In the genomic region with DNA sequence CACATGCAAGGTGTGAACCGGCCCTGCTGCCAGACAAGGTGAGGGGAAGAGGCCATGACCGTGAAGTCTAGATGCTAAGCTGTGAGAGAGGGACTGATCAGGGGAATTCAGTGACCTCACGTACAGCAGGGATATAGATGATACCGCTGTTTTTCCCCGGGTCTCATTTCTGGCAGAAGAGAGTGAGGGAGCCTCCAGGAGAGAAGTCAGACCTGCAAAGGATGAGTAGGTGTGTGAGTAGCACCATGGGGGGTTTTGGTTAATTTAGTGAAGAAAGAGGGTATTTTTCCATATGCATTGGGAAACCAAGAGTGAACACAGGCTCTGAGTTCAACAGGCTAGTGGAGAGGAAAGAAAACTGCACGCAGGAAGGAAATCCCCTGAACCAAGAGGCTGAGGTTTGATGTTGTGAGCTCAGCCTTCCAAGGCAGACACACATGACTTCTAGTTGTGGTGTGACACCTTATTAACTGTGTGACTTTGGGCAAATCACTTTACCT, we compare ENCODE assay signal across 11 cellular contexts.
DNase-seq lines count a peak whose midpoint lies in the region; ATAC-seq and TF ChIP-seq lines count a peak whose summit lies in the region.
"Had no signal": no experiment of that assay in that cellular context is flagged by ENCODE, and none has a peak within 500 bp of the region (broad histone marks: within the 10 kb centered on the region; RNA-seq: fewer than 3 reads in every experiment).

No MANE protein-coding gene starts in this region.

- H3K27ac ChIP-seq in lower lobe of right lung, result no peak overlapping the region

- peak overlapping the region; percentile 10 for H3K4me3 Mint-ChIP-seq in T-helper 1 cell treated with Interleukin-12 subunit alpha and Interleukin-12 subunit beta and Interleukin-4 antibody, amounts not matched to agents 30 μg/mL and 1 μg/mL, for 36 hours
- no peak overlapping the region for H3K4me3 Mint-ChIP-seq in nephron progenitor cell

- TF ChIP-seq CTCF in GM12865 (IDR thresholded peaks at IDR 0.05; ENCODE audit: insufficient read depth, low read depth, low read length, missing control alignments) (no peak), nephron progenitor cell (IDR thresholded peaks at IDR 0.05) (no peak), lower lobe of right lung (IDR thresholded peaks at IDR 0.05) (no peak)

- intact Hi-C loops in lower lobe of right lung (cut with DNase I), result no loop called here

- ATAC-seq in GM19035 (IDR thresholded peaks at IDR 0.05; ENCODE audit: unreplicated experiment), result peak; percentile 44
- peak; percentile 41 for ATAC-seq in HG02763 (IDR thresholded peaks at IDR 0.05; ENCODE audit: unreplicated experiment)
- ATAC-seq in GM19324 (IDR thresholded peaks at IDR 0.05; ENCODE audit: low FRiP score, unreplicated experiment), result no peak
- no peak for ATAC-seq in lower lobe of right lung

- H3K36me3 Mint-ChIP-seq in T-helper 1 cell treated with Interleukin-12 subunit alpha and Interleukin-12 subunit beta and Interleukin-4 antibody, amounts not matched to agents 30 μg/mL and 1 μg/mL, for 36 hours (ENCODE audit: low read depth), result no peaks in the 10 kb centered on the region
- H3K36me3 Mint-ChIP-seq in nephron progenitor cell (ENCODE audit: low read depth), result no peaks in the 10 kb centered on the region

- DNase-seq in GM12865 (ENCODE audit: low read depth) (peak; percentile 63), nephron progenitor cell (no peak), NCI-H1105 (lab: John Stamatoyannopoulos, UW) (no peak), lower lobe of right lung (no peak)
- DNase-seq: activated CD4-positive, alpha-beta T cell treated with anti-CD3 and anti-CD28 coated beads, Interleukin-2, amount 50 U/mL, for 1 hour; amygdala; NCI-H345 had no signal

- H3K9me3 Mint-ChIP-seq in T-helper 1 cell treated with Interleukin-12 subunit alpha and Interleukin-12 subunit beta and Interleukin-4 antibody, amounts not matched to agents 30 μg/mL and 1 μg/mL, for 36 hours, result no peaks in the 10 kb centered on the region
- H3K9me3 Mint-ChIP-seq in nephron progenitor cell, result no peaks in the 10 kb centered on the region

- no peaks in the 10 kb centered on the region for H3K27me3 Mint-ChIP-seq in T-helper 1 cell treated with Interleukin-12 subunit alpha and Interleukin-12 subunit beta and Interleukin-4 antibody, amounts not matched to agents 30 μg/mL and 1 μg/mL, for 36 hours (ENCODE audit: low read depth)
- peaks cover 8% of the 10 kb centered on the region for H3K27me3 Mint-ChIP-seq in nephron progenitor cell (ENCODE audit: low read depth, poor library complexity)

- H3K4me3 ChIP-seq in GM12865 (ENCODE audit: low read depth, low read length) (no peak overlapping the region), lower lobe of right lung (no peak overlapping the region)

- no peaks in the 10 kb centered on the region for H3K4me1 ChIP-seq in lower lobe of right lung

- peaks cover 13% of the 10 kb centered on the region for H3K4me1 Mint-ChIP-seq in T-helper 1 cell treated with Interleukin-12 subunit alpha and Interleukin-12 subunit beta and Interleukin-4 antibody, amounts not matched to agents 30 μg/mL and 1 μg/mL, for 36 hours (ENCODE audit: low read depth)
- H3K4me1 Mint-ChIP-seq in nephron progenitor cell, result peaks cover 15% of the 10 kb centered on the region

- peak overlapping the region; percentile 49 for H3K27ac Mint-ChIP-seq in T-helper 1 cell treated with Interleukin-12 subunit alpha and Interleukin-12 subunit beta and Interleukin-4 antibody, amounts not matched to agents 30 μg/mL and 1 μg/mL, for 36 hours
- no peak overlapping the region for H3K27ac Mint-ChIP-seq in nephron progenitor cell

- H3K27me3 ChIP-seq in lower lobe of right lung (ENCODE audit: low read depth), result no peaks in the 10 kb centered on the region

- H3K9me3 ChIP-seq in lower lobe of right lung, result no peaks in the 10 kb centered on the region

- H3K36me3 ChIP-seq in lower lobe of right lung, result no peaks in the 10 kb centered on the region

Comparison
In these comparisons a context has a peak if more than half of its experiments do, and no peak if none do; other contexts are left out.
1. ATAC-seq: peak in GM19035 (single experiment) and HG02763 (single experiment); none in GM19324 (single experiment) and lower lobe of right lung (0 of 2).